ENCODE assay signal across 8 cellular contexts in the genomic region with DNA sequence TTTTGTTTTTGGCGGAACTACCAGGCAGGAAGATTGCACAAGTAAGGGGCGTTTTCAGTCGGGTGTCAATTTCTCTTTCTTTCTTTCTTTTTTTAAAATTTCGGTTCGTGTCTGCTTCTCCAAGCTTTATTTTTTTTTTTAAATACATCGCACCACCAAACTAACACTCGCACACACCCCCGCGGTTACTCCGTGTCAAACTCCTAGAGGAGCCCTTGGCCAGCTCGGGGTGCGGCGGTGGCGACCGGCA. TPM values are rescaled to one million over a fixed set of nuclear protein-coding genes. Genes with fewer than 3 reads are reported as not detected.
DNase-seq lines count a peak whose midpoint lies in the region; ATAC-seq and TF ChIP-seq lines count a peak whose summit lies in the region.

No MANE protein-coding gene starts in this region.

- H3K4me1 ChIP-seq in SJCRH30: peaks cover 2% of the 10 kb centered on the region; the same call in 1 of the 2 replicates

- no peak for TF ChIP-seq CTCF in CD14-positive monocyte (IDR thresholded peaks at IDR 0.05)
- no peak for TF ChIP-seq CTCF in fibroblast of the aortic adventitia (IDR thresholded peaks at IDR 0.05; ENCODE audit: insufficient read depth, low read length)

- ATAC-seq in GM21737 (IDR thresholded peaks at IDR 0.05; ENCODE audit: unreplicated experiment): peak; percentile 33

- no peaks in the 10 kb centered on the region for H3K9me3 ChIP-seq in SJCRH30 (replicated peaks)

- H3K27ac ChIP-seq in SJCRH30: peak overlapping the region; percentile 85

- intact Hi-C loops in CD14-positive monocyte (cut with micrococcal nuclease): loop anchor here (5.0 to 10.0 kb wide), 4 partner anchors 77 to 191 kb away; a partner anchor contains a TSS

- H3K27me3 ChIP-seq in SJCRH30: no peaks in the 10 kb centered on the region

- no peaks in the 10 kb centered on the region for H3K36me3 ChIP-seq in SJCRH30

- H3K27ac Mint-ChIP-seq in CD14-positive monocyte: peak overlapping the region; percentile 86 to 96 (median 93)

- DNase-seq in CD14-positive monocyte (ENCODE audit: low spot score): no peak
- DNase-seq in SJCRH30: no peak
- no peak for DNase-seq in fibroblast of the aortic adventitia (ENCODE audit: low read depth)
- no peak for DNase-seq in skeletal muscle cell (ENCODE audit: low read depth)
- DNase-seq in NCI-H1048 (lab: John Stamatoyannopoulos, UW): no peak
- no peak for DNase-seq in Ammon's horn (ENCODE audit: low spot score)
- DNase-seq in NAMALWA (ENCODE audit: low spot score): no peak

- H3K4me1 Mint-ChIP-seq in CD14-positive monocyte: peaks cover 24% of the 10 kb centered on the region

- peaks cover 0 to 2% (median 0%) of the 10 kb centered on the region in 3 donors for H3K27me3 Mint-ChIP-seq in CD14-positive monocyte (ENCODE audit: low read depth in 3 of 3)

- H3K9me3 Mint-ChIP-seq in CD14-positive monocyte: no peaks in the 10 kb centered on the region

- peaks cover 7 to 18% of the 10 kb centered on the region in 2 donors for H3K36me3 Mint-ChIP-seq in CD14-positive monocyte

- peak overlapping the region; percentile 82 for H3K4me3 ChIP-seq in SJCRH30
- H3K4me3 ChIP-seq in fibroblast of the aortic adventitia (ENCODE audit: low read depth, low read length): peak overlapping the region; percentile 87
- peak overlapping the region; percentile 82 for H3K4me3 ChIP-seq in skeletal muscle cell (ENCODE audit: low read depth, low read length)

- peak overlapping the region; percentile 95 to 97 for H3K4me3 Mint-ChIP-seq in CD14-positive monocyte

RNA-seq across cellular contexts. Expression of a gene that starts 0.3 kb away (rescaled TPM):
- polyA plus RNA-seq in CD14-positive monocyte: 10 to 100 TPM; 21.8 to 66.1 TPM
- total RNA-seq in SJCRH30 (2014; rRNA removed; shearing (Covaris generic)): 67.8 and 74.7 TPM in 2 replicates
- total RNA-seq in fibroblast of the aortic adventitia (ENCODE audit: low replicate concordance): 211 and 281 TPM in 2 replicates
